In genomic region chr9:114906922-114907571, GRCh38 we compare ENCODE assay signal across 8 cellular contexts. TPM values are rescaled to one million over a fixed set of nuclear protein-coding genes. Genes with fewer than 3 reads are reported as not detected.
DNase-seq lines count a peak whose midpoint lies in the region; ATAC-seq and TF ChIP-seq lines count a peak whose summit lies in the region.

No MANE protein-coding gene starts in this region.

- no peak for TF ChIP-seq EP300 in SK-N-SH (IDR thresholded peaks at IDR 0.05; ENCODE audit: borderline replicate concordance in 1 of 2, low read depth in 1 of 2, low read length in 1 of 2)

- H3F3A ChIP-seq in SK-N-SH (replicated peaks; ENCODE audit: insufficient read depth), result peaks cover 6% of the 10 kb centered on the region

- H3K36me3 ChIP-seq in SK-N-SH (replicated peaks in 1 of 2; ENCODE audit: control insufficient read depth in 1 of 2, insufficient read depth in 2 of 2, low read length in 1 of 2) (no peaks in the 10 kb centered on the region), parathyroid adenoma (ENCODE audit: control insufficient read depth, insufficient read depth, low read length) (no peaks in the 10 kb centered on the region)

- peak overlapping the region; percentile 86 for H3K27ac Mint-ChIP-seq in activated CD4-positive, alpha-beta T cell treated with anti-CD3 and anti-CD28 coated beads for 36 hours

- DNase-seq in activated CD4-positive, alpha-beta T cell treated with anti-CD3 and anti-CD28 coated beads for 36 hours, result peak; percentile 49
- DNase-seq in activated CD4-positive, alpha-beta T cell treated with anti-CD3 and anti-CD28 coated beads for 1 hour, result no peak
- peak; percentile 54 for DNase-seq in LHCN-M2 (ENCODE audit: low read depth)
- DNase-seq in SK-N-SH, result peak; percentile 45
- no peak for DNase-seq in epithelial cell of proximal tubule (ENCODE audit: low read depth)
- no peak for DNase-seq in HK-2 (ENCODE audit: unreplicated experiment)

- H3K9me3 ChIP-seq in SK-N-SH (no peaks in the 10 kb centered on the region), parathyroid adenoma (ENCODE audit: control insufficient read depth, low read length) (no peaks in the 10 kb centered on the region)

- H4K20me1 ChIP-seq in SK-N-SH (ENCODE audit: insufficient read depth), result no peaks in the 10 kb centered on the region

- no peak overlapping the region for H2AFZ ChIP-seq in SK-N-SH (ENCODE audit: low read depth)
- peak overlapping the region; percentile 25 for H2AFZ ChIP-seq in parathyroid adenoma

- H3K4me3 ChIP-seq in SK-N-SH (ENCODE audit: low read depth in 2 of 2, low read length in 1 of 2) (no peak overlapping the region; a peak in 1 of 4 replicates), epithelial cell of proximal tubule (ENCODE audit: low read depth, low read length) (no peak overlapping the region), parathyroid adenoma (ENCODE audit: low read depth, low read length) (no peak overlapping the region)

- peak; percentile 81 for TF ChIP-seq CTCF in SK-N-SH (IDR thresholded peaks at IDR 0.05)
- peak; percentile 85 for TF ChIP-seq CTCF in epithelial cell of proximal tubule (conservative IDR thresholded peaks at IDR 0.05; ENCODE audit: low read depth, low read length)
- TF ChIP-seq CTCF in parathyroid adenoma (IDR thresholded peaks at IDR 0.05), result peak; percentile 45

- H3K4me1 ChIP-seq in SK-N-SH (ENCODE audit: control insufficient read depth in 1 of 2, insufficient read depth in 2 of 2, low read depth in 1 of 2, low read length in 1 of 2), result peaks cover 7 to 38% of the 10 kb centered on the region in 2 experiments
- peaks cover 32% of the 10 kb centered on the region for H3K4me1 ChIP-seq in parathyroid adenoma

- H3K27me3 ChIP-seq in SK-N-SH (ENCODE audit: insufficient read depth), result no peaks in the 10 kb centered on the region
- H3K27me3 ChIP-seq in parathyroid adenoma (ENCODE audit: control insufficient read depth, insufficient read depth, low read length), result no peaks in the 10 kb centered on the region

- 60% methylated on average over 6 of the region's 7 CpGs for WGBS in SK-N-SH (ENCODE audit: low lambda C conversion rate)

- H3K9me3 Mint-ChIP-seq in activated CD4-positive, alpha-beta T cell treated with anti-CD3 and anti-CD28 coated beads for 36 hours (ENCODE audit: low read depth), result no peaks in the 10 kb centered on the region

- H3K79me2 ChIP-seq in SK-N-SH (ENCODE audit: insufficient read depth), result no peaks in the 10 kb centered on the region
- H3K79me2 ChIP-seq in parathyroid adenoma, result no peaks in the 10 kb centered on the region

- H3K4me3 Mint-ChIP-seq in activated CD4-positive, alpha-beta T cell treated with anti-CD3 and anti-CD28 coated beads for 36 hours, result no peak overlapping the region

- intact Hi-C loops in activated CD4-positive, alpha-beta T cell treated with anti-CD3 and anti-CD28 coated beads for 36 hours (cut with DNase I, micrococcal nuclease), result loop anchor here (1.0 to 10.0 kb wide), 4 partner anchors 168 to 512 kb away; partner anchors contain the start of gene TEX48 (in 1 of the 2)

- H3K9me2 ChIP-seq in SK-N-SH, result no peaks in the 10 kb centered on the region

- CTCF ChIA-PET in activated CD4-positive, alpha-beta T cell treated with anti-CD3 and anti-CD28 coated beads for 36 hours (lab: Charles Lee), result interaction anchor here (0.6 to 6.7 kb wide), 32 partner anchors 8 to 1999 kb away, joined by 3 to 95 read pairs (median 4); partner anchors contain the start of gene TEX48
- CTCF ChIA-PET in SK-N-SH (lab: Yijun Ruan, JAX), result interaction anchor here (0.6 to 4.5 kb wide), 25 partner anchors 11 to 651 kb away, joined by 3 to 25 read pairs (median 4); partner anchors contain the start of gene TEX48

- TF ChIP-seq RAD21 in SK-N-SH (IDR thresholded peaks at IDR 0.05; ENCODE audit: low read length), result peak; percentile 80

- peaks cover 58% of the 10 kb centered on the region for H3K4me1 Mint-ChIP-seq in activated CD4-positive, alpha-beta T cell treated with anti-CD3 and anti-CD28 coated beads for 36 hours

- H3K27ac ChIP-seq in SK-N-SH (ENCODE audit: low read depth in 2 of 2, low read length in 1 of 2), result no peak overlapping the region
- peak overlapping the region; percentile 91 for H3K27ac ChIP-seq in parathyroid adenoma

- H3K36me3 Mint-ChIP-seq in activated CD4-positive, alpha-beta T cell treated with anti-CD3 and anti-CD28 coated beads for 36 hours (ENCODE audit: low read depth), result peaks cover 72% of the 10 kb centered on the region

- H3K4me2 ChIP-seq in SK-N-SH (peak overlapping the region; percentile 56), parathyroid adenoma (ENCODE audit: low read length) (peak overlapping the region; percentile 0)

- POLR2A ChIA-PET in activated CD4-positive, alpha-beta T cell treated with anti-CD3 and anti-CD28 coated beads for 36 hours (lab: Charles Lee), result interaction anchor here (1.0 to 1.6 kb wide), 4 partner anchors 13 to 225 kb away, joined by 3 to 4 read pairs (median 4); partner anchors contain the start of gene TEX48
- POLR2A ChIA-PET in SK-N-SH (lab: Yijun Ruan, JAX), result no interaction called here

- peak; percentile 23 for ATAC-seq in activated CD4-positive, alpha-beta T cell treated with anti-CD3 and anti-CD28 coated beads for 36 hours
- ATAC-seq in HG03097 (IDR thresholded peaks at IDR 0.05; ENCODE audit: low FRiP score, unreplicated experiment), result no peak

- no peaks in the 10 kb centered on the region for H3K27me3 Mint-ChIP-seq in activated CD4-positive, alpha-beta T cell treated with anti-CD3 and anti-CD28 coated beads for 36 hours

- H3K9ac ChIP-seq in SK-N-SH, result no peak overlapping the region; the same call in 1 of the 2 replicates
- H3K9ac ChIP-seq in parathyroid adenoma, result no peak overlapping the region

TF ChIP-seq in SK-N-SH, 30 proteins besides CTCF, POLR2A, EP300 and RAD21:
- no peak for TF ChIP-seq RXRA (IDR thresholded peaks at IDR 0.05; ENCODE audit: borderline replicate concordance, low read depth)
- TF ChIP-seq FOXM1 (IDR thresholded peaks at IDR 0.05; ENCODE audit: low read depth), result no peak
- TF ChIP-seq TEAD4 (IDR thresholded peaks at IDR 0.05; ENCODE audit: borderline replicate concordance, insufficient read depth), result no peak
- TF ChIP-seq SMC3 (IDR thresholded peaks at IDR 0.05; ENCODE audit: low read depth, low read length), result peak; percentile 94
- TF ChIP-seq MAX (IDR thresholded peaks at IDR 0.05; ENCODE audit: low read depth), result no peak

RNA-seq across cellular contexts. Expression of gene TNFSF8, which starts 23.3 kb away (rescaled TPM):
- total RNA-seq in activated CD4-positive, alpha-beta T cell treated with anti-CD3 and anti-CD28 coated beads for 36 hours, result 10 to 100 TPM; 42.3 to 48.2 TPM
- total RNA-seq in LHCN-M2 (2014; rRNA removed) (not detected in 2 replicates), epithelial cell of proximal tubule (not detected in 2 replicates)
- polyA plus RNA-seq in LHCN-M2 (2012), result not detected
- not detected in 2 replicates for polyA plus RNA-seq in SK-N-SH (2012; rRNA removed)
- polyA plus RNA-seq in SK-N-SH (2012; cell fraction: cytosol; rRNA removed), result not detected in 2 replicates
- not detected in 2 replicates for polyA plus RNA-seq in SK-N-SH (2012; cell fraction: nucleus; rRNA removed)

Comparison
In these comparisons a context has a peak if more than half of its experiments do, and no peak if none do; other contexts are left out.
1. DNase-seq: peak in activated CD4-positive, alpha-beta T cell treated with anti-CD3 and anti-CD28 coated beads for 36 hours (single experiment), LHCN-M2 (single experiment) and SK-N-SH (single experiment); none in activated CD4-positive, alpha-beta T cell treated with anti-CD3 and anti-CD28 coated beads for 1 hour (single experiment), epithelial cell of proximal tubule (single experiment) and HK-2 (single experiment).
2. RNA of gene TNFSF8, which starts 23.3 kb away (total RNA-seq): 42.3 to 48.2 TPM in activated CD4-positive, alpha-beta T cell treated with anti-CD3 and anti-CD28 coated beads for 36 hours; not detected in LHCN-M2 and not detected in epithelial cell of proximal tubule; every median in the first group is over 10 times any median in the second.
3. Peak in every context shown above with its lines, with median percentiles within 50 percentile points of each other: CTCF ChIP-seq.